1 cellular context compared by ENCODE assay signal in the genomic region with DNA sequence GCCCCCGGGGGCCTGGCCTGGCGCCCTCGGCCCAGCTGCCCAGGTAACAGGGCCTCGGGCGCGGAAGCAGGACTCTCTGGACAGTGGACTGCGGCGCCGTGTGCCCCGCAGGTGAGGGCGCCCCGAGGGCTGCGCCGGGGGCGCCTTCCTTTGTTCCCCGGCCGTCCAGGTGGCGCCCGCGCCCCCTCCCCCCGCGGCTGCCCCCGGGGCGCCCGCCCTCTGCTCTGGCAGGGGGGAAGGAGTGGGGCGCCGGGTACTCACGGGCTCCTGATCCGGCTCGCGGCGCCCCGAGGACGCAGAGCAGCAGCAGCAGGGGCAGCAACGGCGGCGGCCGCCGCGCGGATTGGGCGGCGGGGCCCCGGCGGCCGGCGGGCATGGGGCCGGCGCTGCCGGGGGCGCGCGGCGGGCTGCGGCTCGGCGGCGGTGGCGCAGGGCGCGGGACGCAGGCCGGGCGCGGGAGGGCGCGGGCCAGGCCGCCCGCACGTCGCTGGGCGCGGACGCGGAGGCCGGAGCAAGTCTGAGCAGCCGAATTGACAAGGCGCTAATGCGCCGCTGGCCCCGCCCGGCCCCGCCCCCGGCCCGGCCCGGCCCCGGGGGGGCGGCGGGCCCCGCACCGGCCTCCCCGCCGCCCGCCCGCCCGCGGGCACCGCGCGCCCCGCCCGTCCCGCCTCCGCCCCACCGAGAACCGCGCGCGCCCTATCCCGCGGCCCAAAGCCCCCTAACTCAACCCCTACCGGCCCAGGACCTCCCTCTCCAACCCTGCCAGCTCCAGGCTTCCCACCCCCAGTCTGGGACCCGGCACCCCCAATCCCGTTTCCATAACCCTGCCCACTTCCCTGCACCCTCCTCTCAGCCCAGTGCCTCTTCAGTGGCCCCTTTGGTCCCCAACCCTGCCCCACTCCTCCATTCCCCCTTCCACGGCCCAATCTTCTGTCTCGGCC.
TF ChIP-seq lines count a peak whose summit lies in the region.

A gene with protein sequence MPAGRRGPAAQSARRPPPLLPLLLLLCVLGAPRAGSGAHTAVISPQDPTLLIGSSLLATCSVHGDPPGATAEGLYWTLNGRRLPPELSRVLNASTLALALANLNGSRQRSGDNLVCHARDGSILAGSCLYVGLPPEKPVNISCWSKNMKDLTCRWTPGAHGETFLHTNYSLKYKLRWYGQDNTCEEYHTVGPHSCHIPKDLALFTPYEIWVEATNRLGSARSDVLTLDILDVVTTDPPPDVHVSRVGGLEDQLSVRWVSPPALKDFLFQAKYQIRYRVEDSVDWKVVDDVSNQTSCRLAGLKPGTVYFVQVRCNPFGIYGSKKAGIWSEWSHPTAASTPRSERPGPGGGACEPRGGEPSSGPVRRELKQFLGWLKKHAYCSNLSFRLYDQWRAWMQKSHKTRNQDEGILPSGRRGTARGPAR (minus strand): TSS at position 519 of the 941 bp plus-strand sequence. CDS start 143 bp downstream, at position 376.

TF ChIP-seq in K562, 482 proteins besides CTCF, POLR2A, EP300 and RAD21:
- TF ChIP-seq, protein P1, sequence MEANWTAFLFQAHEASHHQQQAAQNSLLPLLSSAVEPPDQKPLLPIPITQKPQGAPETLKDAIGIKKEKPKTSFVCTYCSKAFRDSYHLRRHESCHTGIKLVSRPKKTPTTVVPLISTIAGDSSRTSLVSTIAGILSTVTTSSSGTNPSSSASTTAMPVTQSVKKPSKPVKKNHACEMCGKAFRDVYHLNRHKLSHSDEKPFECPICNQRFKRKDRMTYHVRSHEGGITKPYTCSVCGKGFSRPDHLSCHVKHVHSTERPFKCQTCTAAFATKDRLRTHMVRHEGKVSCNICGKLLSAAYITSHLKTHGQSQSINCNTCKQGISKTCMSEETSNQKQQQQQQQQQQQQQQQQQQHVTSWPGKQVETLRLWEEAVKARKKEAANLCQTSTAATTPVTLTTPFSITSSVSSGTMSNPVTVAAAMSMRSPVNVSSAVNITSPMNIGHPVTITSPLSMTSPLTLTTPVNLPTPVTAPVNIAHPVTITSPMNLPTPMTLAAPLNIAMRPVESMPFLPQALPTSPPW (CRISPR knock-in tag; IDR thresholded peaks at IDR 0.05) = peak; percentile 37
- TF ChIP-seq ZNF79 (CRISPR knock-in tag; IDR thresholded peaks at IDR 0.05; ENCODE audit: low read depth) = no peak
